16 cellular contexts compared by ENCODE assay signal in genomic region chr4:187555174-187555573, GRCh38.
A peak's percentile ranks its signal among the peaks of the same experiment; 100 is the strongest.
DNase-seq lines count a peak whose midpoint lies in the region; ATAC-seq and TF ChIP-seq lines count a peak whose summit lies in the region.
"Had no signal": no experiment of that assay in that cellular context is flagged by ENCODE, and none has a peak within 500 bp of the region (broad histone marks: within the 10 kb centered on the region; RNA-seq: fewer than 3 reads in every experiment).

No MANE protein-coding gene starts in this region.

- no peaks in the 10 kb centered on the region for H3K36me3 ChIP-seq in CD8-positive, alpha-beta memory T cell (ENCODE audit: insufficient read depth, low read length)
- H3K36me3 ChIP-seq in SJSA1: no peaks in the 10 kb centered on the region
- H3K36me3 ChIP-seq: BLaER1 had no signal

- H3K27ac Mint-ChIP-seq in CD8-positive, alpha-beta memory T cell: no peak overlapping the region
- H3K27ac Mint-ChIP-seq: B cell; CD4-positive, CD25-positive, alpha-beta regulatory T cell; CD8-positive, alpha-beta T cell; GM23338; H9 had no signal

- H3K36me3 Mint-ChIP-seq in CD8-positive, alpha-beta memory T cell: no peaks in the 10 kb centered on the region
- H3K36me3 Mint-ChIP-seq: CD4-positive, CD25-positive, alpha-beta regulatory T cell; CD8-positive, alpha-beta T cell had no signal

- no peak for ATAC-seq in GM21717 (IDR thresholded peaks at IDR 0.05; ENCODE audit: unreplicated experiment)
- ATAC-seq: CD8-positive, alpha-beta T cell; GM23338; HCT116 had no signal

- H3K4me3 ChIP-seq in CD8-positive, alpha-beta memory T cell (ENCODE audit: low read length): no peak overlapping the region
- H3K4me3 ChIP-seq in SJSA1: no peak overlapping the region
- H3K4me3 ChIP-seq in foreskin fibroblast (ENCODE audit: low read depth in 1 of 2, low read length in 2 of 2): no peak overlapping the region
- H3K4me3 ChIP-seq: BLaER1, GM23338 had no signal

- TF ChIP-seq CTCF in foreskin fibroblast (IDR thresholded peaks at IDR 0.05; ENCODE audit: low read depth, low read length): no peak

- H3K9me3 ChIP-seq in CD8-positive, alpha-beta memory T cell (ENCODE audit: low read length): no peaks in the 10 kb centered on the region
- no peaks in the 10 kb centered on the region for H3K9me3 ChIP-seq in SJSA1 (replicated peaks)
- H3K9me3 ChIP-seq: BLaER1 had no signal

- CTCF ChIA-PET in CD8-positive, alpha-beta memory T cell (lab: Charles Lee): no interaction called here

- H3K27me3 Mint-ChIP-seq in CD8-positive, alpha-beta memory T cell: no peaks in the 10 kb centered on the region
- H3K27me3 Mint-ChIP-seq: B cell; CD4-positive, CD25-positive, alpha-beta regulatory T cell had no signal

- peaks cover 2 to 31% (median 5%) of the 10 kb centered on the region in 5 donors for H3K9me3 Mint-ChIP-seq in CD8-positive, alpha-beta memory T cell
- H3K9me3 Mint-ChIP-seq: GM23338, H9 had no signal

- no peaks in the 10 kb centered on the region for H3K4me1 Mint-ChIP-seq in CD8-positive, alpha-beta memory T cell
- H3K4me1 Mint-ChIP-seq: B cell; CD4-positive, CD25-positive, alpha-beta regulatory T cell had no signal

- H3K27ac ChIP-seq in CD8-positive, alpha-beta memory T cell (ENCODE audit: low read depth, low read length): peak overlapping the region; percentile 4
- peak overlapping the region; percentile 27; the same call in 1 of the 2 replicates for H3K27ac ChIP-seq in SJSA1
- H3K27ac ChIP-seq: BLaER1, C4-2B had no signal

- POLR2A ChIA-PET in CD8-positive, alpha-beta memory T cell (lab: Charles Lee): no interaction called here

- no peak for DNase-seq in CD8-positive, alpha-beta memory T cell
- peak; percentile 4 for DNase-seq in NCI-H69 (lab: John Stamatoyannopoulos, UW)
- peak in 1 of 2 experiments; percentile 54 for DNase-seq in SJSA1 (ENCODE audit: low read depth in 1 of 2, low spot score in 2 of 2)
- DNase-seq in foreskin fibroblast: no peak
- DNase-seq in stimulated activated CD4-positive, alpha-beta T cell treated with anti-CD3 and anti-CD28 coated beads, Interleukin-2, amount 100 ng/mL, for 48 hours: no peak
- DNase-seq: CD4-positive, CD25-positive, alpha-beta regulatory T cell; CD8-positive, alpha-beta T cell; DMS 273 treated with DMSO at 0.1 percent for 48 hours; DND-41; H9 had no signal

- H3K4me3 Mint-ChIP-seq in CD8-positive, alpha-beta memory T cell: no peak overlapping the region
- H3K4me3 Mint-ChIP-seq: B cell; CD4-positive, CD25-positive, alpha-beta regulatory T cell; CD8-positive, alpha-beta T cell; GM23338; H9 had no signal

- no peaks in the 10 kb centered on the region for H3K4me1 ChIP-seq in CD8-positive, alpha-beta memory T cell (ENCODE audit: insufficient read depth, low read length)
- H3K4me1 ChIP-seq in SJSA1 (replicated peaks): peaks cover 26% of the 10 kb centered on the region
- H3K4me1 ChIP-seq: BLaER1 had no signal

- H3K27me3 ChIP-seq in CD8-positive, alpha-beta memory T cell (ENCODE audit: insufficient read depth, low read length, poor library complexity, severe bottlenecking): no peaks in the 10 kb centered on the region
- no peaks in the 10 kb centered on the region for H3K27me3 ChIP-seq in SJSA1 (replicated peaks)
- H3K27me3 ChIP-seq: BLaER1 had no signal
